14 cellular contexts compared by ENCODE assay signal in the genomic region with DNA sequence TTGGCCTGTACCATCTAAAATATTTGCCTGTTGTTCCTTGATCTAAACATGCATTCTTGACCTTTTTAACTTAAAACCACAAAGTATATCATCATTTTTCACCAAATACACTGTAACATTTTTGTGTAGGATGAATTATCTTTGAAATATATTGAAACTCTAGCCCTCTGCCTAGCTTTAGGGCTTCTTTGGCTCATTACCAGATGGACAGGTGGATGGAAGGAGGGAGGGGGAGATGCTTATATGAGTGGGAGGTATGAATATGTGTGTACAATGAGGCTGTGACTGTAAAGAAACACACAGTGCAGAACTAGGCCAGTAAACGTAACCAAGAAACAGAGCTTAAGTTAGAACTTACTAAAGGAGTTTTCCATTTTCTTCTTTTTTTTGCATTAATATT.
DNase-seq lines count a peak whose midpoint lies in the region; ATAC-seq and TF ChIP-seq lines count a peak whose summit lies in the region.
"Had no signal": no experiment of that assay in that cellular context is flagged by ENCODE, and none has a peak within 500 bp of the region (broad histone marks: within the 10 kb centered on the region; RNA-seq: fewer than 3 reads in every experiment).

No MANE protein-coding gene starts in this region.

- H3K4me1 ChIP-seq in foreskin keratinocyte, result no peaks in the 10 kb centered on the region

- no peak for ATAC-seq in foreskin keratinocyte

- peak; percentile 29 to 58 for DNase-seq in NCI-H2081 (lab: John Stamatoyannopoulos, UW)
- DNase-seq in NCI-H2081 treated with DMSO at 0.1 percent for 48 hours (lab: John Stamatoyannopoulos, UW), result no peak
- peak; percentile 74 for DNase-seq in DMS 273 (lab: John Stamatoyannopoulos, UW; ENCODE audit: unreplicated experiment)
- peak; percentile 37 for DNase-seq in NCI-H1105 (lab: John Stamatoyannopoulos, UW)
- DNase-seq in NCI-H69 (lab: John Stamatoyannopoulos, UW), result peak; percentile 90
- no peak for DNase-seq in foreskin keratinocyte
- DNase-seq in occipital lobe (lab: John Stamatoyannopoulos, UW), result no peak
- no peak for DNase-seq in glomerular visceral epithelial cell (ENCODE audit: extremely low spot score)
- DNase-seq: CD4-positive, alpha-beta memory T cell; GF-D8; NCI-H187; NCI-H446 treated with DMSO at 0.1 percent for 48 hours; NK-92 treated with Interleukin-12 subunit alpha and Interleukin-12 subunit beta, amount 100 ng/mL, for 24 hours; SIG-M5 had no signal

- H3K27me3 ChIP-seq in foreskin keratinocyte, result no peaks in the 10 kb centered on the region

- TF ChIP-seq CTCF in foreskin keratinocyte (conservative IDR thresholded peaks at IDR 0.05), result no peak

- H3K27ac ChIP-seq in foreskin keratinocyte, result no peak overlapping the region

Comparison
In these comparisons a context has a peak if more than half of its experiments do, and no peak if none do; other contexts are left out.
1. DNase-seq: peak in NCI-H2081 (2 of 2), DMS 273 (single experiment), NCI-H1105 (single experiment) and NCI-H69 (single experiment); none in NCI-H2081 treated with DMSO at 0.1 percent for 48 hours (single experiment), foreskin keratinocyte (0 of 2), occipital lobe (single experiment) and glomerular visceral epithelial cell (single experiment).